1 cellular context compared by ENCODE assay signal in genomic region chr1:41479000-41479807, GRCh38.
TF ChIP-seq lines count a peak whose summit lies in the region.

No MANE protein-coding gene starts in this region.

TF ChIP-seq in GM23338, 12 proteins besides CTCF, POLR2A, EP300 and RAD21 (continued from another document):
- no peak for TF ChIP-seq REST (IDR thresholded peaks at IDR 0.05; ENCODE audit: unreplicated experiment)
- no peak for TF ChIP-seq ETS1 (IDR thresholded peaks at IDR 0.05)
- TF ChIP-seq NANOG (IDR thresholded peaks at IDR 0.05; ENCODE audit: borderline replicate concordance) = no peak
TF ChIP-seq in GM23338: peak in this region for 0.
